19 cellular contexts compared by ENCODE assay signal in the genomic region with DNA sequence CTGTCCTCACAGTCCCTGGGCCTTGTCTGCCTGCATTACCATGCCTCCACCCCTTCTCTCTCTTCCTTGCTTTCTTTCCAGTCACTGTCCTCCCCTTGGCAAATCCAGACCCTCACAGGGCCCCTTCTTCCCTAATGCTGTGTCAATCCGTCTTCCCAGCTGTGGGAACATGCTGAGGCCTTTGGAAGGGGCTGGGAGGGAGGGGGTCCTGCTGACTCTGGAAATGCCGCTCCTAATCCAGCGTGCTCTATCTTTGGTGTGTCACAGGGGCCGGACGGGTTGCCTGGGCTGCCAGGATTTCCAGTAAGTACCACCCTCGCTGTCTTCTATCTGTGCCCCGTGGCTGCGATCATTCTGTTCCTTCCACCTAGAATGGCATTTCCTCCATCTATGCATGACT.
DNase-seq lines count a peak whose midpoint lies in the region; TF ChIP-seq lines count a peak whose summit lies in the region.
"Had no signal": no experiment of that assay in that cellular context is flagged by ENCODE, and none has a peak within 500 bp of the region (broad histone marks: within the 10 kb centered on the region; RNA-seq: fewer than 3 reads in every experiment).

No MANE protein-coding gene starts in this region.

- peak overlapping the region; percentile 40 for H3K4me2 ChIP-seq in GM23248 (ENCODE audit: unreplicated experiment)
- peak overlapping the region; percentile 8 for H3K4me2 ChIP-seq in hepatocyte
- H3K4me2 ChIP-seq in skeletal muscle satellite cell (ENCODE audit: low read length) = peak overlapping the region; percentile 22

- H4K20me1 ChIP-seq in GM23248 (ENCODE audit: insufficient read depth) (no peaks in the 10 kb centered on the region), hepatocyte (ENCODE audit: insufficient read depth, poor library complexity, severe bottlenecking) (no peaks in the 10 kb centered on the region)

- H2AFZ ChIP-seq in GM23248 = peak overlapping the region; percentile 28; the same call in 1 of the 2 replicates
- H2AFZ ChIP-seq in hepatocyte = no peak overlapping the region

- H3K4me3 ChIP-seq in GM23248 = no peak overlapping the region
- no peak overlapping the region for H3K4me3 ChIP-seq in SJSA1
- H3K4me3 ChIP-seq in hepatocyte = no peak overlapping the region
- no peak overlapping the region for H3K4me3 ChIP-seq in skeletal muscle satellite cell (ENCODE audit: low read length)
- no peak overlapping the region for H3K4me3 ChIP-seq in tibial artery
- H3K4me3 ChIP-seq: colonic mucosa, suprapubic skin had no signal

- 45 to 54% methylated on average over 8 of the region's 8 CpGs for WGBS in GM23248 (ENCODE audit: low coverage in 1 of 2, low lambda C conversion rate in 2 of 2, missing lambda C conversion rate in 2 of 2), 2 experiments
- WGBS in hepatocyte (ENCODE audit: low lambda C conversion rate, missing lambda C conversion rate) = 72% methylated on average over 8 of the region's 8 CpGs

- H3K36me3 ChIP-seq in GM23248 (ENCODE audit: low read depth) = no peaks in the 10 kb centered on the region
- H3K36me3 ChIP-seq in SJSA1 = no peaks in the 10 kb centered on the region
- no peaks in the 10 kb centered on the region for H3K36me3 ChIP-seq in hepatocyte (replicated peaks; ENCODE audit: insufficient read depth, low read depth)
- H3K36me3 ChIP-seq in skeletal muscle satellite cell (ENCODE audit: insufficient read depth, low read length) = no peaks in the 10 kb centered on the region
- H3K36me3 ChIP-seq in tibial artery = peaks cover 36 to 80% (median 48%) of the 10 kb centered on the region in 3 donors
- H3K36me3 ChIP-seq: colonic mucosa had no signal

- intact Hi-C loops in tibial artery (cut with DNase I; ENCODE audit: low total_unique reads) = no loop called here

- peak; percentile 37 for DNase-seq in GM23248
- DNase-seq in SJSA1 (ENCODE audit: low read depth in 1 of 2, low spot score in 2 of 2) = no peak
- peak; percentile 46 for DNase-seq in hepatocyte (ENCODE audit: low spot score)
- no peak for DNase-seq in inferior parietal cortex (ENCODE audit: extremely low spot score)
- DNase-seq in central memory CD4-positive, alpha-beta T cell = no peak
- no peak for DNase-seq in tibial artery
- DNase-seq: activated naive CD4-positive, alpha-beta T cell treated with anti-CD3 and anti-CD28 coated beads, Interleukin-2, amount 10 ng/mL, durations not matched to agents 7 days and 5 days; activated T-cell treated with anti-CD3 and anti-CD28 coated beads, Interleukin-2, amount 50 U/mL, for 4 hours; Caco-2; colonic mucosa; GOT3; hippocampal formation; NCI-H1417; NCI-H2171; NCI-H69; nephron progenitor cell; OCI-M1 had no signal

- H3K9me2 ChIP-seq in GM23248 (ENCODE audit: insufficient read depth) (no peaks in the 10 kb centered on the region), hepatocyte (replicated peaks; ENCODE audit: insufficient read depth) (no peaks in the 10 kb centered on the region)

- H3K79me2 ChIP-seq in GM23248 (ENCODE audit: insufficient read depth) = no peaks in the 10 kb centered on the region
- H3K79me2 ChIP-seq in hepatocyte = no peaks in the 10 kb centered on the region

- H3F3A ChIP-seq in GM23248 (ENCODE audit: insufficient read depth) = peaks cover 32% of the 10 kb centered on the region

- in situ Hi-C loops in GM23248 (cut with MboI) = no loop called here

- H3K9me3 ChIP-seq in GM23248 (ENCODE audit: low read depth) (no peaks in the 10 kb centered on the region), SJSA1 (replicated peaks) (peaks cover 6% of the 10 kb centered on the region), hepatocyte (ENCODE audit: low read depth) (no peaks in the 10 kb centered on the region), skeletal muscle satellite cell (replicated peaks; ENCODE audit: low read length) (no peaks in the 10 kb centered on the region), tibial artery (no peaks in the 10 kb centered on the region)
- H3K9me3 ChIP-seq: Caco-2, colonic mucosa, suprapubic skin had no signal

- H3K27ac ChIP-seq in GM23248 (peak overlapping the region; percentile 77), SJSA1 (peak overlapping the region; percentile 49), hepatocyte (peak overlapping the region; percentile 85), tibial artery (peak overlapping the region in 1 of 2 donors; percentile 48)
- H3K27ac ChIP-seq: colonic mucosa, suprapubic skin had no signal

- H3K4me1 ChIP-seq in GM23248 (ENCODE audit: insufficient read depth) (peaks cover 44% of the 10 kb centered on the region), SJSA1 (replicated peaks) (peaks cover 31% of the 10 kb centered on the region), hepatocyte (ENCODE audit: insufficient read depth) (peaks cover 22% of the 10 kb centered on the region), skeletal muscle satellite cell (ENCODE audit: control insufficient read depth, insufficient read depth, low read length) (peaks cover 41% of the 10 kb centered on the region), tibial artery (peaks cover 0 to 9% (median 0%) of the 10 kb centered on the region in 4 donors)
- H3K4me1 ChIP-seq: Caco-2, colonic mucosa had no signal

- peak overlapping the region; percentile 41 for H3K9ac ChIP-seq in GM23248
- H3K9ac ChIP-seq in skeletal muscle satellite cell (ENCODE audit: low read depth, low read length) = peak overlapping the region; percentile 68

- no peaks in the 10 kb centered on the region for H3K27me3 ChIP-seq in GM23248 (replicated peaks; ENCODE audit: insufficient read depth)
- H3K27me3 ChIP-seq in SJSA1 (replicated peaks) = no peaks in the 10 kb centered on the region
- H3K27me3 ChIP-seq in hepatocyte = no peaks in the 10 kb centered on the region
- peaks cover 4% of the 10 kb centered on the region for H3K27me3 ChIP-seq in skeletal muscle satellite cell (ENCODE audit: control insufficient read depth, insufficient read depth, low read length)
- no peaks in the 10 kb centered on the region for H3K27me3 ChIP-seq in tibial artery
- H3K27me3 ChIP-seq: colonic mucosa, suprapubic skin had no signal

- TF ChIP-seq CTCF in hepatocyte (IDR thresholded peaks at IDR 0.05; ENCODE audit: poor library complexity) (no peak), tibial artery (IDR thresholded peaks at IDR 0.05) (no peak)

Comparison
In these comparisons a context has a peak if more than half of its experiments do, and no peak if none do; other contexts are left out.
1. DNase-seq: peak in GM23248 (single experiment) and hepatocyte (single experiment); none in SJSA1 (0 of 2), inferior parietal cortex (single experiment), central memory CD4-positive, alpha-beta T cell (single experiment) and tibial artery (0 of 2).
2. Peak in every context shown above with its lines, with median percentiles within 50 percentile points of each other: H3K4me2 ChIP-seq.